In genomic region chr10:14926061-14926470, GRCh38 we compare ENCODE assay signal across 24 cellular contexts. TPM values are rescaled to one million over a fixed set of nuclear protein-coding genes. Genes with fewer than 3 reads are reported as not detected.
DNase-seq lines count a peak whose midpoint lies in the region; ATAC-seq, FAIRE-seq and TF ChIP-seq lines count a peak whose summit lies in the region.
"Had no signal": no experiment of that assay in that cellular context is flagged by ENCODE, and none has a peak within 500 bp of the region (broad histone marks: within the 10 kb centered on the region; RNA-seq: fewer than 3 reads in every experiment).

No MANE protein-coding gene starts in this region.

- 85 to 94% (median 89%) methylated on average over 8 of the region's 8 CpGs for WGBS in spleen, 5 donors

- H3K36me3 ChIP-seq in bronchial epithelial cell (ENCODE audit: control insufficient read depth, insufficient read depth, low read length): peaks cover 6% of the 10 kb centered on the region
- peaks cover 7 to 100% (median 89%) of the 10 kb centered on the region in 6 donors for H3K36me3 ChIP-seq in spleen
- H3K36me3 ChIP-seq: neural progenitor cell had no signal

- H3K4me1 Mint-ChIP-seq in activated CD4-positive, alpha-beta T cell treated with anti-CD3 and anti-CD28 coated beads, Interleukin-2, amount 10 ng/mL, durations not matched to agents 24 days and 14 days: no peaks in the 10 kb centered on the region
- H3K4me1 Mint-ChIP-seq in WTC11: no peaks in the 10 kb centered on the region
- H3K4me1 Mint-ChIP-seq: neural progenitor cell had no signal

- H3K9me3 Mint-ChIP-seq in activated CD4-positive, alpha-beta T cell treated with anti-CD3 and anti-CD28 coated beads, Interleukin-2, amount 10 ng/mL, durations not matched to agents 24 days and 14 days: no peaks in the 10 kb centered on the region
- H3K9me3 Mint-ChIP-seq in WTC11: no peaks in the 10 kb centered on the region
- H3K9me3 Mint-ChIP-seq: activated naive CD4-positive, alpha-beta T cell treated with anti-CD3 and anti-CD28 coated beads, Interleukin-2, amount 50 U/mL, for 72 hours; CD8-positive, alpha-beta T cell; neural progenitor cell had no signal

- no peaks in the 10 kb centered on the region for H3K27me3 Mint-ChIP-seq in activated CD4-positive, alpha-beta T cell treated with anti-CD3 and anti-CD28 coated beads, Interleukin-2, amount 10 ng/mL, durations not matched to agents 24 days and 14 days
- no peaks in the 10 kb centered on the region for H3K27me3 Mint-ChIP-seq in WTC11 (ENCODE audit: low read depth)

- CTCF ChIA-PET in WTC11 (lab: Charles Lee): no interaction called here

- H3K27ac ChIP-seq in spleen: peak overlapping the region in 2 of 8 donors; percentile 33 to 36
- H3K27ac ChIP-seq: A549, cardiac muscle cell, foreskin keratinocyte, neural progenitor cell, sigmoid colon had no signal

- TF ChIP-seq CTCF in bronchial epithelial cell (IDR thresholded peaks at IDR 0.05; ENCODE audit: insufficient read depth, low read length, severe bottlenecking) (no peak), WTC11 (IDR thresholded peaks at IDR 0.05) (no peak), spleen (IDR thresholded peaks at IDR 0.05 in 8 of 11, conservative IDR thresholded peaks at IDR 0.05 in 3 of 11) (no peak)

- H3K4me1 ChIP-seq in spleen: peaks cover 0 to 28% (median 5%) of the 10 kb centered on the region in 6 donors
- H3K4me1 ChIP-seq: foreskin keratinocyte, neural progenitor cell, sigmoid colon had no signal

- peak; percentile 14 for DNase-seq in COLO668 (lab: John Stamatoyannopoulos, UW; ENCODE audit: unreplicated experiment)
- DNase-seq in bronchial epithelial cell (ENCODE audit: low read depth): peak; percentile 45
- DNase-seq in left cardiac atrium: no peak
- no peak for DNase-seq in activated CD4-positive, alpha-beta T cell treated with anti-CD3 and anti-CD28 coated beads, Interleukin-2, amount 10 ng/mL, durations not matched to agents 24 days and 14 days
- no peak for DNase-seq in WTC11 (ENCODE audit: low spot score)
- DNase-seq in spleen: no peak
- DNase-seq: activated CD8-positive, alpha-beta memory T cell treated with anti-CD3 and anti-CD28 coated beads, Interleukin-2, amount 50 U/mL, for 4 hours; CD8-positive, alpha-beta T cell; GDM1; mesendoderm; NCI-H1694 treated with DMSO at 0.1 percent for 48 hours; NCI-H526; sigmoid colon; stimulated activated naive CD8-positive, alpha-beta T cell treated with anti-CD3 and anti-CD28 coated beads, Interleukin-15, Interleukin-2, amounts not matched to agents 100 U/mL and 50 U/mL, for 24 hours; SW 1271 had no signal

- H3K27ac Mint-ChIP-seq in activated CD4-positive, alpha-beta T cell treated with anti-CD3 and anti-CD28 coated beads, Interleukin-2, amount 10 ng/mL, durations not matched to agents 24 days and 14 days: no peak overlapping the region
- no peak overlapping the region; the same call in 1 of the 2 replicates for H3K27ac Mint-ChIP-seq in WTC11
- H3K27ac Mint-ChIP-seq: activated naive CD4-positive, alpha-beta T cell treated with anti-CD3 and anti-CD28 coated beads, Interleukin-2, amount 50 U/mL, for 72 hours; CD8-positive, alpha-beta T cell; neural progenitor cell had no signal

- intact Hi-C loops in left cardiac atrium (cut with DNase I): no loop called here
- intact Hi-C loops in activated CD4-positive, alpha-beta T cell treated with anti-CD3 and anti-CD28 coated beads, Interleukin-2, amount 10 ng/mL, durations not matched to agents 24 days and 14 days (cut with micrococcal nuclease): no loop called here
- intact Hi-C loops in spleen (cut with DNase I; ENCODE audit: low total_unique reads): no loop called here

- H3K36me3 Mint-ChIP-seq in activated CD4-positive, alpha-beta T cell treated with anti-CD3 and anti-CD28 coated beads, Interleukin-2, amount 10 ng/mL, durations not matched to agents 24 days and 14 days (ENCODE audit: low read depth): peaks cover 72% of the 10 kb centered on the region
- peaks cover 31% of the 10 kb centered on the region for H3K36me3 Mint-ChIP-seq in WTC11

- POLR2A ChIA-PET in WTC11 (lab: Charles Lee): no interaction called here

- TF ChIP-seq POLR2A in spleen (IDR thresholded peaks at IDR 0.05): no peak

- no peaks in the 10 kb centered on the region for H3K9me3 ChIP-seq in spleen
- H3K9me3 ChIP-seq: A549, sigmoid colon had no signal

- ATAC-seq in GM19463 (IDR thresholded peaks at IDR 0.05; ENCODE audit: unreplicated experiment) (peak; percentile 5), HG02885 (IDR thresholded peaks at IDR 0.05; ENCODE audit: poor library complexity, unreplicated experiment) (peak; percentile 25), left cardiac atrium (no peak), WTC11 (no peak)
- ATAC-seq: A549; activated naive CD4-positive, alpha-beta T cell treated with anti-CD3 and anti-CD28 coated beads, Interleukin-2, amount 50 U/mL, for 72 hours; CD8-positive, alpha-beta T cell; foreskin keratinocyte; Panc1; stimulated activated naive CD8-positive, alpha-beta T cell treated with anti-CD3 and anti-CD28 coated beads, Interleukin-15, Interleukin-2, amounts not matched to agents 100 U/mL and 50 U/mL, for 24 hours had no signal

- H3K27me3 ChIP-seq in bronchial epithelial cell (ENCODE audit: control insufficient read depth, insufficient read depth, low read length): no peaks in the 10 kb centered on the region
- H3K27me3 ChIP-seq in spleen (replicated peaks in 1 of 7): no peaks in the 10 kb centered on the region
- H3K27me3 ChIP-seq: cardiac muscle cell, foreskin keratinocyte, neural progenitor cell, sigmoid colon had no signal

- H3K4me3 ChIP-seq in bronchial epithelial cell (ENCODE audit: low read depth, low read length) (no peak overlapping the region), spleen (no peak overlapping the region)
- H3K4me3 ChIP-seq: A549, cardiac muscle cell, neural progenitor cell, sigmoid colon had no signal

- H3K4me3 Mint-ChIP-seq in activated CD4-positive, alpha-beta T cell treated with anti-CD3 and anti-CD28 coated beads, Interleukin-2, amount 10 ng/mL, durations not matched to agents 24 days and 14 days: no peak overlapping the region
- H3K4me3 Mint-ChIP-seq in WTC11: no peak overlapping the region
- H3K4me3 Mint-ChIP-seq: CD8-positive, alpha-beta T cell; neural progenitor cell had no signal

- FAIRE-seq in bronchial epithelial cell (lab: Jason Lieb, UNC): no peak
- FAIRE-seq: A549 had no signal

TF ChIP-seq in WTC11, 78 proteins besides CTCF, POLR2A, EP300 and RAD21:
- TF ChIP-seq ZNF671 (CRISPR knock-in tag; IDR thresholded peaks at IDR 0.05) (no peak), USF2 (CRISPR knock-in tag; IDR thresholded peaks at IDR 0.05) (no peak), E2F5 (CRISPR knock-in tag; IDR thresholded peaks at IDR 0.05) (no peak), NFE2L1 (CRISPR knock-in tag; IDR thresholded peaks at IDR 0.05) (no peak)

RNA-seq across cellular contexts. Expression of gene DCLRE1C, which starts 27.8 kb away (rescaled TPM):
- total RNA-seq in bronchial epithelial cell: 9.0 and 10.2 TPM in 2 replicates
- total RNA-seq in left cardiac atrium: 1 to 10 TPM; 3.9 to 5.4 TPM
- 17.5 and 21.0 TPM in 2 replicates for total RNA-seq in activated CD4-positive, alpha-beta T cell treated with anti-CD3 and anti-CD28 coated beads, Interleukin-2, amount 10 ng/mL, durations not matched to agents 24 days and 14 days
- total RNA-seq in WTC11 (2021): 4.3 to 8.5 TPM (median 4.6 TPM) in 3 replicates
- 10 to 100 TPM; 23.0 to 35.6 (median 27.3) TPM for total RNA-seq in spleen
- 1 to 10 TPM; 6.8 to 9.2 (median 9.2) TPM for polyA plus RNA-seq in spleen

RNA-seq across cellular contexts. Expression of gene MEIG1, which starts 33.1 kb away (rescaled TPM):
- not detected in 2 replicates for total RNA-seq in bronchial epithelial cell
- total RNA-seq in left cardiac atrium: not detected
- total RNA-seq in activated CD4-positive, alpha-beta T cell treated with anti-CD3 and anti-CD28 coated beads, Interleukin-2, amount 10 ng/mL, durations not matched to agents 24 days and 14 days: not detected in 2 replicates
- not detected in 3 replicates for total RNA-seq in WTC11 (2021)
- total RNA-seq in spleen: not detected
- polyA plus RNA-seq in spleen: under 1 TPM; 0.54 to 0.64 (median 0.57) TPM
- total RNA-seq: cardiac muscle cell; CD8-positive, alpha-beta T cell; foreskin keratinocyte; LHCN-M2 had no signal
- polyA plus RNA-seq: sigmoid colon had no signal

RNA-seq across cellular contexts. Expression of gene SUV39H2, which starts 47.4 kb away (rescaled TPM):
- total RNA-seq in bronchial epithelial cell (6.1 and 7.4 TPM in 2 replicates), left cardiac atrium (1 to 10 TPM; 6.4 to 7.6 TPM), WTC11 (2021) (36.4 to 41.4 TPM (median 39.9 TPM) in 3 replicates), spleen (1 to 10 TPM; 4.0 to 8.4 (median 5.1) TPM)
- total RNA-seq in activated CD4-positive, alpha-beta T cell treated with anti-CD3 and anti-CD28 coated beads, Interleukin-2, amount 10 ng/mL, durations not matched to agents 24 days and 14 days: 46.7 and 47.5 TPM in 2 replicates
- polyA plus RNA-seq in spleen: 1 to 10 TPM; 1.2 to 3.1 (median 2.7) TPM

Comparison
In these comparisons a context has a peak if more than half of its experiments do, and no peak if none do; other contexts are left out.
1. DNase-seq: peak in COLO668 (single experiment) and bronchial epithelial cell (single experiment); none in left cardiac atrium (single experiment), activated CD4-positive, alpha-beta T cell treated with anti-CD3 and anti-CD28 coated beads, Interleukin-2, amount 10 ng/mL, durations not matched to agents 24 days and 14 days (single experiment), WTC11 (single experiment) and spleen (single experiment).
2. ATAC-seq: peak in GM19463 (single experiment) and HG02885 (single experiment); none in left cardiac atrium (0 of 2) and WTC11 (single experiment).